Comparison of ENCODE assay signal across 1 cellular context in genomic region chr18:48939368-48940097, GRCh38.
TF ChIP-seq lines count a peak whose summit lies in the region.

No MANE protein-coding gene starts in this region.

TF ChIP-seq in HEK293, 187 proteins besides CTCF, POLR2A, EP300 and RAD21 (continued from another document):
- TF ChIP-seq TSHZ1 (tag by site-specific recombination; IDR thresholded peaks at IDR 0.05; ENCODE audit: borderline replicate concordance): no peak
- TF ChIP-seq ZNF701 (tag by site-specific recombination; IDR thresholded peaks at IDR 0.05): no peak
- no peak for TF ChIP-seq ZBTB17 (tag by site-specific recombination; IDR thresholded peaks at IDR 0.05)
